ENCODE assay signal across 8 cellular contexts in the genomic region with DNA sequence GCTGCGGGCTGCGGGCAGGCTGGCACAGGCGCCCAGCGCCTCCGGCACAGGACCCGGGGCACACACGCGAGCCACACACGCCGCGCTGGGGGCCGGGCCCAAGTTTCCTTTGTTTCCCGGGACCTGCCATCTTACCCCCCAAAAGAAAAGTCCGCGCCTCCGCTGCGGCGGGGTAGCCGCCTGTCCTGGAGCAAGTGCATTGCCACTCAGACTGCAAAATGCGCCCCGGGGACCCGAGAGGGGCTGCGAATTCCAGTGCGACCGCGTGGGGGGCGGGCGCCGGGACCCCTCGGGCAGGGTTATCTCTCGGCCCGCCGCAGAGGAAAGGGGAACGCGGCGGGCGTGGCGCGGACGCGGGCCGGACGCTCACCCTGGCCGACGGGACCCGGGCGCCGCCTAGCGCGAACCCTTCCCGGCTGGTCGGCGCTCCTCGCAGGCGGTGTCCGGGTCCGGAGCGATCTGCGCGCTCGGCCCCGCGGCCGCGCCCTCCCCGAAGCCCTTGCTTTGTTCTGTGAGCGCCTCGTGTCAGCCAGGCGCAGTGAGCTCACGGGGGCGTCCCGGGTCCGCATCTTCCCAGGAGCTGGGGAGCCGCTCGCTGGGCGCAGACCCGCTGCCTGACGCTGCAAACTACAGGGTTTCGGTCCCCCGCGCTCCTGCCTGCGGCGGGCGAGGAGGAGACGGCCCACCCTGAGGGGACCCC. TPM values are rescaled to one million over a fixed set of nuclear protein-coding genes. Genes with fewer than 3 reads are reported as not detected.
DNase-seq lines count a peak whose midpoint lies in the region; ATAC-seq and TF ChIP-seq lines count a peak whose summit lies in the region.

No MANE protein-coding gene starts in this region.

- intact Hi-C loops in PC-9 (cut with micrococcal nuclease; ENCODE audit: unreplicated experiment) = loop anchor here (1.0 to 5.0 kb wide), 6 partner anchors 62 to 613 kb away; partner anchors contain the start of genes CRYBG1, QRSL1 and RTN4IP1
- intact Hi-C loops in tibial artery (cut with DNase I; ENCODE audit: low total_unique reads) = loop anchor here (5.0 to 10.0 kb wide), 2 partner anchors 363 to 530 kb away; no protein-coding TSS in a partner anchor

- H2AFZ ChIP-seq in PC-9 = peak overlapping the region; percentile 80

- peaks cover 14% of the 10 kb centered on the region for H3K4me1 ChIP-seq in PC-9 (replicated peaks; ENCODE audit: insufficient read depth)
- H3K4me1 ChIP-seq in lung (ENCODE audit: control insufficient read depth in 2 of 2, insufficient read depth in 2 of 2, low read length in 2 of 2) = peaks cover 0 to 13% of the 10 kb centered on the region in 2 donors
- peaks cover 0 to 25% (median 21%) of the 10 kb centered on the region in 4 donors for H3K4me1 ChIP-seq in tibial artery

- 0% methylated on average over 58 to 85 of the region's 85 CpGs for WGBS in lung, 2 donors

- ATAC-seq in GM18861 (IDR thresholded peaks at IDR 0.05; ENCODE audit: unreplicated experiment) = peak; percentile 60
- peak; percentile 61 for ATAC-seq in HG03342 (IDR thresholded peaks at IDR 0.05; ENCODE audit: unreplicated experiment)
- peak; percentile 74 for ATAC-seq in lung (ENCODE audit: insufficient read depth, low FRiP score)

- TSS peak; percentile 51 for BruUV-seq in PC-9 (replicated peaks; lab: Mats Ljungman, UMichigan)

- H4K20me1 ChIP-seq in PC-9 (ENCODE audit: insufficient read depth) = no peaks in the 10 kb centered on the region

- H3K4me2 ChIP-seq in PC-9 = peak overlapping the region; percentile 79

- H3K36me3 ChIP-seq in PC-9 (ENCODE audit: low read depth) (no peaks in the 10 kb centered on the region; the same call in 1 of the 2 replicates), lung (ENCODE audit: control insufficient read depth in 2 of 2, insufficient read depth in 2 of 2, low read length in 2 of 2) (no peaks in the 10 kb centered on the region), tibial artery (no peaks in the 10 kb centered on the region)

- H3K79me2 ChIP-seq in PC-9 (ENCODE audit: low read depth) = peaks cover 20% of the 10 kb centered on the region; the same call in 1 of the 2 replicates

- no peaks in the 10 kb centered on the region for H3K27me3 ChIP-seq in PC-9 (ENCODE audit: insufficient read depth, low read depth)
- H3K27me3 ChIP-seq in lung (ENCODE audit: control insufficient read depth, insufficient read depth) = no peaks in the 10 kb centered on the region
- H3K27me3 ChIP-seq in tibial artery = peaks cover 3 to 78% of the 10 kb centered on the region in 2 donors

- peaks cover 7% of the 10 kb centered on the region; the same call in 1 of the 2 replicates for H3F3A ChIP-seq in PC-9 (ENCODE audit: insufficient read depth, low read depth)

- H3K27ac ChIP-seq in PC-9 (peak overlapping the region; percentile 71), lung (ENCODE audit: low read depth in 1 of 2, low read length in 1 of 2) (peak overlapping the region in 1 of 2 donors; percentile 45), tibial artery (no peak overlapping the region)

- H3K9me3 ChIP-seq in PC-9 (ENCODE audit: insufficient read depth, low read depth) (no peaks in the 10 kb centered on the region), lung (ENCODE audit: control insufficient read depth in 2 of 2, insufficient read depth in 1 of 2, low read length in 1 of 2) (no peaks in the 10 kb centered on the region), tibial artery (no peaks in the 10 kb centered on the region)

- no peaks in the 10 kb centered on the region for H3K9me2 ChIP-seq in PC-9 (ENCODE audit: insufficient read depth)

- TF ChIP-seq CTCF in PC-9 (conservative IDR thresholded peaks at IDR 0.05) = peak; percentile 36; the same call in 1 of the 2 replicates
- no peak for TF ChIP-seq CTCF in choroid plexus epithelial cell (conservative IDR thresholded peaks at IDR 0.05; ENCODE audit: low read depth, low read length)
- no peak for TF ChIP-seq CTCF in lung (IDR thresholded peaks at IDR 0.05; ENCODE audit: control extremely low read depth, extremely low read depth)
- no peak for TF ChIP-seq CTCF in tibial artery (IDR thresholded peaks at IDR 0.05)

- POLR2A ChIA-PET in PC-9 (lab: Charles Lee; ENCODE audit: unreplicated experiment) = interaction anchor here (0.6 kb wide), 1 partner anchor 463 kb away, joined by 6 read pairs; no protein-coding TSS in a partner anchor

- CTCF ChIA-PET in PC-9 (lab: Charles Lee) = interaction anchor here (0.7 kb wide), 2 partner anchors 172 to 526 kb away, joined by 3 to 8 read pairs; no protein-coding TSS in a partner anchor

- DNase-seq in AG20443 (ENCODE audit: low spot score) (peak; percentile 62), PC-9 (peak; percentile 44 to 77), choroid plexus epithelial cell (ENCODE audit: low read depth) (no peak), lung (ENCODE audit: low spot score) (peak; percentile 33), tibial artery (peak in 1 of 2 donors; percentile 63), hepatic stellate cell (ENCODE audit: low spot score) (no peak)

- peak overlapping the region; percentile 88 for H3K4me3 ChIP-seq in PC-9
- H3K4me3 ChIP-seq in choroid plexus epithelial cell (ENCODE audit: low read depth, low read length) = peak overlapping the region; percentile 24
- peak overlapping the region; percentile 50 for H3K4me3 ChIP-seq in lung
- H3K4me3 ChIP-seq in tibial artery = peak overlapping the region; percentile 45 to 60

RNA-seq across cellular contexts. Expression of gene CD24, which starts 0.6 kb away (rescaled TPM):
- total RNA-seq in PC-9 (2021) (93.4 and 145 TPM in 2 replicates), lung (100 to 1,000 TPM in 1 of 2 donors, 10 to 100 TPM in 1; 62.5 to 155 TPM)
- 10 to 100 TPM; 44.9 to 62.3 TPM for polyA plus RNA-seq in lung

RNA-seq across cellular contexts. Expression of gene MTRES1, which starts 52.9 kb away (rescaled TPM):
- 12.5 and 14.6 TPM in 2 replicates for total RNA-seq in PC-9 (2021)
- 10 to 100 TPM; 11.5 to 13.0 TPM for total RNA-seq in lung
- polyA plus RNA-seq in lung = 10 to 100 TPM; 11.6 to 27.9 TPM

Comparison
In these comparisons a context has a peak if more than half of its experiments do, and no peak if none do; other contexts are left out.
1. DNase-seq: peak in AG20443 (single experiment), PC-9 (2 of 2) and lung (single experiment); none in choroid plexus epithelial cell (single experiment) and hepatic stellate cell (single experiment).
2. H3K4me3 ChIP-seq: peak in every context shown above with its lines; median percentile 88 in PC-9; 52 in tibial artery; 50 in lung; 24 in choroid plexus epithelial cell.
3. Peak in every context shown above with its lines, with median percentiles within 50 percentile points of each other: ATAC-seq.